In the genomic region with DNA sequence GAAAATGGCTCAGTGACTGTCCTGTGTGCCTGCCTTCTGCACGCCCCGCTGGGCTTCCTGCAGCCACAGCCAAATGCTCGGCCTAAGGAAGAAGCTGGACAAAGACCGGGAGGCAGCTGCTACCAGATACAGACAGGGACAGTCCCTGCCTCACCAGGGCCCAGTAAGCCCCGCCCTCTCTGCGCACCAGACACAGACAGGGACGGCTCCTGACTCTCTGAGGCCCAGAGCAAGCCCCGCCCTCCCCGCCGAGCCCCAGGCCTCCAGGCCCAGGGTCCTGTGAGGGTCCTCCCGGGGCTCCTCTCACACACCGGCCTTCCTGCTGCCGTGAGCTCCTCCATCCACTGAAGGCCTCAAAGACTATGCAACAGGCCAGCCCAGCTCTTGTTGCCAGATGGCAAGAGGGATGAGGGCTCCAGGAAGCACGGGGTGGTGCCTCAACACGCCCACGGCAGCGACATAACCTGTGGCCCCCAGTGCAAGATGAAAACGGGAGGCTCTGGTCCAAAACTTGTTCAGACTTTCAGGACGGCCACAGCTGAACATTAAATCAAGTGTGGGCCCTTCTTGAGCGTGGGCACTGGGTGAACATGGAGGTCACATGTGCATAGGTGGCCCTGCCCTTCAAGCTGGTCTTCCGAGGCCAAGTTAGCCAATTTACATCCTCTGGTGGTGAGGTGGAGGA, we compare ENCODE assay signal across 1 cellular context.
TF ChIP-seq lines count a peak whose summit lies in the region.

No MANE protein-coding gene starts in this region.

TF ChIP-seq in HepG2, 621 proteins besides CTCF, POLR2A, EP300 and RAD21 (continued from another document):
- TF ChIP-seq CBX2 (IDR thresholded peaks at IDR 0.05; ENCODE audit: low read depth, low read length) = no peak
- TF ChIP-seq CBX2 (CRISPR knock-in tag; IDR thresholded peaks at IDR 0.05; ENCODE audit: low read depth) = no peak
- TF ChIP-seq ZNF333 (CRISPR knock-in tag; IDR thresholded peaks at IDR 0.05; ENCODE audit: borderline replicate concordance) = no peak
- TF ChIP-seq ZNF432 (CRISPR knock-in tag; IDR thresholded peaks at IDR 0.05; ENCODE audit: borderline replicate concordance) = no peak
- TF ChIP-seq RELA (CRISPR knock-in tag; IDR thresholded peaks at IDR 0.05) = no peak
- TF ChIP-seq ZIK1 (CRISPR knock-in tag; IDR thresholded peaks at IDR 0.05; ENCODE audit: borderline replicate concordance, low read depth) = no peak
- TF ChIP-seq PAF1 (CRISPR knock-in tag; IDR thresholded peaks at IDR 0.05) = no peak
- TF ChIP-seq SOX5 (CRISPR knock-in tag; IDR thresholded peaks at IDR 0.05; ENCODE audit: borderline replicate concordance) = no peak
- TF ChIP-seq, protein P1, sequence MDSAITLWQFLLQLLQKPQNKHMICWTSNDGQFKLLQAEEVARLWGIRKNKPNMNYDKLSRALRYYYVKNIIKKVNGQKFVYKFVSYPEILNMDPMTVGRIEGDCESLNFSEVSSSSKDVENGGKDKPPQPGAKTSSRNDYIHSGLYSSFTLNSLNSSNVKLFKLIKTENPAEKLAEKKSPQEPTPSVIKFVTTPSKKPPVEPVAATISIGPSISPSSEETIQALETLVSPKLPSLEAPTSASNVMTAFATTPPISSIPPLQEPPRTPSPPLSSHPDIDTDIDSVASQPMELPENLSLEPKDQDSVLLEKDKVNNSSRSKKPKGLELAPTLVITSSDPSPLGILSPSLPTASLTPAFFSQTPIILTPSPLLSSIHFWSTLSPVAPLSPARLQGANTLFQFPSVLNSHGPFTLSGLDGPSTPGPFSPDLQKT (CRISPR knock-in tag; IDR thresholded peaks at IDR 0.05; ENCODE audit: borderline replicate concordance) = no peak
